ENCODE assay signal across 19 cellular contexts in the genomic region with DNA sequence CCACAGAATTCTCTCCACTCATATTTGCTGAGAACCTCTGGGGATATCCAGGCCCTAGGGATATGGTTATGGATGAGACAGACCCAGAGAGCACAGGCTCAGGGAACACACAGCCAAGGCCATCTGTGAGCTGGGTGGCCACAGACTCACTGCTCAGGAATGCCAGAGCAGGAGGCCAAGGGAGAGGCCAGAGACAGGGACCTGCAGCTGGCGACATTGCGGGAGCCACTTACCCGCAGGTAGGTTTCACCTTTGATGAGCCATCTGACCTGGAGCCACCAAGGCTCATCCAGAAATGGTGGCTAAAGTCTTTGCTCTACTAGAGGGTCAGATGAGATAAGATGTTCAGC. TPM values are rescaled to one million over a fixed set of nuclear protein-coding genes. Genes with fewer than 3 reads are reported as not detected.
DNase-seq lines count a peak whose midpoint lies in the region; ATAC-seq, FAIRE-seq and TF ChIP-seq lines count a peak whose summit lies in the region.
"Had no signal": no experiment of that assay in that cellular context is flagged by ENCODE, and none has a peak within 500 bp of the region (broad histone marks: within the 10 kb centered on the region; RNA-seq: fewer than 3 reads in every experiment).

No MANE protein-coding gene starts in this region.

- peaks cover 34% of the 10 kb centered on the region for H3K4me1 Mint-ChIP-seq in mesothelial cell of epicardium

- no peak for TF ChIP-seq POLR2A in GM12891 (IDR thresholded peaks at IDR 0.05; ENCODE audit: low read depth, low read length)

- peaks cover 2% of the 10 kb centered on the region for H3K27me3 Mint-ChIP-seq in mesothelial cell of epicardium (ENCODE audit: low read depth)

- H3K36me3 ChIP-seq in brain microvascular endothelial cell (replicated peaks): no peaks in the 10 kb centered on the region
- H3K36me3 ChIP-seq: colonic mucosa, esophagus squamous epithelium, HAP-1, suprapubic skin had no signal

- H3K36me3 Mint-ChIP-seq in mesothelial cell of epicardium: no peaks in the 10 kb centered on the region
- H3K36me3 Mint-ChIP-seq: naive thymus-derived CD8-positive, alpha-beta T cell had no signal

- TF ChIP-seq CTCF in brain microvascular endothelial cell (IDR thresholded peaks at IDR 0.05; ENCODE audit: low read depth, low read length, missing control alignments) (no peak), mesothelial cell of epicardium (IDR thresholded peaks at IDR 0.05; ENCODE audit: unreplicated experiment) (no peak)

- no peaks in the 10 kb centered on the region for H3K9me3 Mint-ChIP-seq in mesothelial cell of epicardium
- H3K9me3 Mint-ChIP-seq: activated T-cell treated with anti-CD3 and anti-CD28 coated beads, Interleukin-2, amount 50 U/mL, for 72 hours; naive thymus-derived CD8-positive, alpha-beta T cell had no signal

- no peak for FAIRE-seq in GM12891 (lab: Jason Lieb, UNC)

- in situ Hi-C loops in brain microvascular endothelial cell (cut with HindIII; ENCODE audit: low pct_ligation_motif_present, low sequenced_read_pairs): no loop called here

- H3K27ac Mint-ChIP-seq in mesothelial cell of epicardium: peak overlapping the region; percentile 56
- H3K27ac Mint-ChIP-seq: activated T-cell treated with anti-CD3 and anti-CD28 coated beads, Interleukin-2, amount 50 U/mL, for 72 hours had no signal

- DNase-seq in AG08395 (ENCODE audit: low spot score): peak; percentile 28
- DNase-seq in HCEC 1CT: peak; percentile 2
- DNase-seq in brain microvascular endothelial cell: peak; percentile 5
- DNase-seq in mesothelial cell of epicardium (ENCODE audit: low spot score in 2 of 2, unreplicated experiment in 2 of 2): no peak
- DNase-seq in COR-L47 (lab: John Stamatoyannopoulos, UW): no peak
- DNase-seq in sciatic nerve (ENCODE audit: low spot score): no peak
- DNase-seq in GM12891 (ENCODE audit: insufficient read length, low spot score): no peak
- DNase-seq: activated CD4-positive, alpha-beta T cell treated with anti-CD3 and anti-CD28 coated beads, Interleukin-2, amount 50 U/mL, for 48 hours; activated T-cell treated with anti-CD3 and anti-CD28 coated beads, Interleukin-2, amount 50 U/mL, for 72 hours; amniotic stem cell; esophagus squamous epithelium; KG1; naive thymus-derived CD8-positive, alpha-beta T cell; NCI-H446 had no signal

- no peaks in the 10 kb centered on the region for H3K27me3 ChIP-seq in brain microvascular endothelial cell (replicated peaks)
- H3K27me3 ChIP-seq: colonic mucosa had no signal

- H3K27ac ChIP-seq in brain microvascular endothelial cell: no peak overlapping the region
- H3K27ac ChIP-seq: colonic mucosa, esophagus squamous epithelium, suprapubic skin had no signal

- H3K4me3 Mint-ChIP-seq in mesothelial cell of epicardium: no peak overlapping the region
- H3K4me3 Mint-ChIP-seq: activated T-cell treated with anti-CD3 and anti-CD28 coated beads, Interleukin-2, amount 50 U/mL, for 72 hours had no signal

- ATAC-seq in HG02852 (IDR thresholded peaks at IDR 0.05; ENCODE audit: unreplicated experiment) (no peak), sciatic nerve (no peak)
- ATAC-seq: activated T-cell treated with anti-CD3 and anti-CD28 coated beads, Interleukin-2, amount 50 U/mL, for 72 hours; left lobe of liver; naive thymus-derived CD8-positive, alpha-beta T cell had no signal

- no peak overlapping the region for H3K4me3 ChIP-seq in brain microvascular endothelial cell (ENCODE audit: low read depth, low read length)
- H3K4me3 ChIP-seq: colonic mucosa, esophagus squamous epithelium, HAP-1, suprapubic skin had no signal

- intact Hi-C loops in sciatic nerve (cut with DNase I): no loop called here

TF ChIP-seq in GM12891, 5 proteins besides CTCF, POLR2A, EP300 and RAD21:
- no peak for TF ChIP-seq TAF1 (IDR thresholded peaks at IDR 0.05; ENCODE audit: low read depth, low read length)
- no peak for TF ChIP-seq SPI1 (IDR thresholded peaks at IDR 0.05; ENCODE audit: low read depth, low read length)
TF ChIP-seq in GM12891: peak in this region for 0.

RNA-seq across cellular contexts. Expression of a gene that starts 29.4 kb away (rescaled TPM):
- total RNA-seq in mesothelial cell of epicardium (13.7 to 14.9 TPM (median 14.7 TPM) in 3 replicates), sciatic nerve (4.1 TPM)
- 16.5 TPM for polyA plus RNA-seq in GM12891 (2012; ENCODE audit: low read depth, missing spikeins)

Comparison
In these comparisons a context has a peak if more than half of its experiments do, and no peak if none do; other contexts are left out.
1. DNase-seq: peak in AG08395 (single experiment), HCEC 1CT (single experiment) and brain microvascular endothelial cell (single experiment); none in mesothelial cell of epicardium (0 of 2), COR-L47 (single experiment), sciatic nerve (single experiment) and GM12891 (single experiment).